1 cellular context compared by ENCODE assay signal in genomic region chr3:52004158-52004787, GRCh38.
TF ChIP-seq lines count a peak whose summit lies in the region.

No MANE protein-coding gene starts in this region.

TF ChIP-seq in A549, 52 proteins besides CTCF, POLR2A, EP300 and RAD21 (continued from another document):
- no peak for TF ChIP-seq REST (IDR thresholded peaks at IDR 0.05)
- no peak for TF ChIP-seq CEBPB (IDR thresholded peaks at IDR 0.05)
- no peak for TF ChIP-seq KDM1A (IDR thresholded peaks at IDR 0.05; ENCODE audit: low read depth)
- TF ChIP-seq SMC3 (IDR thresholded peaks at IDR 0.05) = peak; percentile 39; the same call in 1 of the 3 replicates
